ENCODE assay signal across 9 cellular contexts in the genomic region with DNA sequence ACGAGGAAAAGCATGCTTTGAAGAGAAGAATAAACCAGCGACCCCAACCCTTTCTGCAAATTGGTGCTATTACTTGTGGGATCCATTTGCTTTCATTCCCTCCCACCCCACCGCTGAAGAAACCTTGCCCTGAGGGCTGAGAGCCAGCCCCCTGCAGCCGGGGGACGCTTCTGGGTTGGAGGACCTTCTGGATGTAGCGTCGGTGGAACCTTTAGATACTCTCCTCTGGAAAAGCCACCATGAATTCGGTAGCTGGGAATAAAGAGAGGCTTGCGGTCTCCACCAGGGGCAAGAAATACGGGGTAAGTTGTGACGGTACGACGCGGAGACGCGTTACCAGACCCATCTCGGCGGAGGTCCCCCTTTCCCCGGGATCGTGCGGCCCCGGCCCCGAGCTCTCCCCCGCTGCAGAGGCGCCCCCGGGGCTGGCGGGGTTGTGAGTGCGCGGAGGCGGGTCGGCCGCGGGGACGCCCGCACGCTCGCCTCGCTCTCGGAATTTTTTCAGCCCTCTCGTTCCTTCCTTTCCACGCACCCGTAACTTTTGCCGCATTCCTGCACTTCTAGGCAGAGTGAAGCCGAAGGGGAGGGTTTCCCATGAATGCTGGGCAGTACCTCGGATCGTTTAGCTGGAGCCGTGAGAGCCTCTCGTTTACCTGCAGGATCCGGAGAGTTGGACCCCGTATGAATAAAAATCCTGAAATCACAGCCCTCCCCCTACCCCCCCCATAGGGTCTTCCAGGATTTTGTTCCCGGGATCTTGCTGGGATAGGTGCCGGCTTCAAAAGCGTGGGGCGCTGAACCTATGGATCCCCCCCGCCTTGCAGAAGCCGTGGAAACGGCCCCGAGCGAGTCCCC. TPM values are rescaled to one million over a fixed set of nuclear protein-coding genes. Genes with fewer than 3 reads are reported as not detected.
A peak's percentile ranks its signal among the peaks of the same experiment; 100 is the strongest.
DNase-seq lines count a peak whose midpoint lies in the region; ATAC-seq, FAIRE-seq and TF ChIP-seq lines count a peak whose summit lies in the region.
"Had no signal": no experiment of that assay in that cellular context is flagged by ENCODE, and none has a peak within 500 bp of the region (broad histone marks: within the 10 kb centered on the region; RNA-seq: fewer than 3 reads in every experiment).

No MANE protein-coding gene starts in this region.

- H3K4me2 ChIP-seq in K562 (ENCODE audit: insufficient read depth, low read length): peak overlapping the region; percentile 51

- ATAC-seq in Right ventricle myocardium superior (ENCODE audit: poor library complexity) (peak; percentile 7), Right ventricle myocardium inferior (no peak), K562 (peak; percentile 1; the same call in 1 of the 3 replicates), GM18907 (IDR thresholded peaks at IDR 0.05; ENCODE audit: unreplicated experiment) (no peak), GM18519 (IDR thresholded peaks at IDR 0.05; ENCODE audit: low FRiP score, unreplicated experiment) (no peak)

- POLR2A ChIA-PET in K562 (lab: Yijun Ruan, JAX): interaction anchor here (0.7 to 1.0 kb wide), 3 partner anchors 13 to 832 kb away, joined by 3 read pairs; no protein-coding TSS in a partner anchor

- peaks cover 6% of the 10 kb centered on the region; the same call in 1 of the 2 replicates for H4K20me1 ChIP-seq in K562 (replicated peaks; ENCODE audit: control insufficient read depth, insufficient read depth, low read length)

- in situ Hi-C loops in K562 (cut with MboI): loop anchor here (5.0 to 10.0 kb wide), 3 partner anchors 847 to 1329 kb away; no protein-coding TSS in a partner anchor

- DNase-seq in Right ventricle myocardium superior: no peak
- no peak for DNase-seq in Right ventricle myocardium inferior (ENCODE audit: missing footprints)
- peak; percentile 65 for DNase-seq in NCI-H748 (lab: John Stamatoyannopoulos, UW; ENCODE audit: unreplicated experiment)
- peak; percentile 24 to 46 (median 32) for DNase-seq in K562 (ENCODE audit: extremely low read depth in 1 of 4, low spot score in 3 of 4)
- DNase-seq in kidney epithelial cell (ENCODE audit: low read depth): no peak

- TF ChIP-seq POLR2A in K562 (conservative IDR thresholded peaks at IDR 0.05): no peak

- WGBS in K562 (ENCODE audit: insufficient coverage, low coverage, missing lambda C conversion rate): 4% methylated on average over 36 of the region's 59 CpGs

- H3K4me3 ChIP-seq in K562 (0 out of 2 replicates have a peak overlapping the region, but pooled peaks have one; percentile 35), kidney epithelial cell (ENCODE audit: low read depth, low read length) (peak overlapping the region; percentile 91), stomach smooth muscle (ENCODE audit: low read length in 2 of 2) (peak overlapping the region; percentile 73 to 78)

- H3K4me1 ChIP-seq in K562 (replicated peaks in 1 of 2; ENCODE audit: control insufficient read depth in 2 of 2, insufficient read depth in 2 of 2, low read length in 2 of 2) (peaks cover 12 to 42% of the 10 kb centered on the region in 2 experiments), stomach smooth muscle (ENCODE audit: control insufficient read depth, insufficient read depth, low read length) (peaks cover 40% of the 10 kb centered on the region)

- H3K9ac ChIP-seq in K562 (ENCODE audit: insufficient read depth in 1 of 2, low read depth in 2 of 2, low read length in 2 of 2): peak overlapping the region in 1 of 2 experiments; percentile 80; a peak in 2 of 4 replicates
- H3K9ac ChIP-seq in stomach smooth muscle (ENCODE audit: low read length in 2 of 2): peak overlapping the region in 1 of 2 donors; percentile 33

- no peak for TF ChIP-seq RAD21 in K562 (CRISPR knock-in tag; conservative IDR thresholded peaks at IDR 0.05 in 1 of 2, IDR thresholded peaks at IDR 0.05 in 1 of 2)

- H3K27ac ChIP-seq in K562 (ENCODE audit: extremely low read depth, low read depth, low read length) (no peak overlapping the region), stomach smooth muscle (ENCODE audit: low read length) (no peak overlapping the region)

- no peak for FAIRE-seq in K562 (lab: Jason Lieb, UNC)
- FAIRE-seq: endometrium had no signal

- CTCF ChIA-PET in K562 (lab: Yijun Ruan, JAX; ENCODE audit: low intra/inter-chr PET ratio): interaction anchor here (0.6 to 0.7 kb wide), 2 partner anchors 225 to 1956 kb away, joined by 3 to 4 read pairs; no protein-coding TSS in a partner anchor

- TF ChIP-seq EP300 in K562 (IDR thresholded peaks at IDR 0.05; ENCODE audit: low read length): no peak

- H3K9me3 ChIP-seq in K562 (replicated peaks; ENCODE audit: control insufficient read depth, insufficient read depth, low read depth, low read length) (no peaks in the 10 kb centered on the region), stomach smooth muscle (ENCODE audit: control insufficient read depth in 2 of 2, low read length in 2 of 2) (no peaks in the 10 kb centered on the region)

- BruUV-seq in K562 (replicated peaks; lab: Mats Ljungman, UMichigan): no TSS peak

- peak overlapping the region; percentile 66 for H2AFZ ChIP-seq in K562 (ENCODE audit: low read depth, low read length)

- H3K36me3 ChIP-seq in K562 (ENCODE audit: control insufficient read depth, insufficient read depth, low read length) (no peaks in the 10 kb centered on the region), kidney epithelial cell (ENCODE audit: control insufficient read depth, insufficient read depth, low read length) (no peaks in the 10 kb centered on the region), stomach smooth muscle (ENCODE audit: control insufficient read depth in 2 of 2, insufficient read depth in 2 of 2, low read length in 2 of 2) (no peaks in the 10 kb centered on the region)

- no peaks in the 10 kb centered on the region for H3K9me1 ChIP-seq in K562 (ENCODE audit: control insufficient read depth, insufficient read depth, low read length)

- intact Hi-C loops in Right ventricle myocardium superior (cut with DNase I): loop anchor here (10.0 kb wide), 2 partner anchors 219 to 1339 kb away; no protein-coding TSS in a partner anchor
- intact Hi-C loops in Right ventricle myocardium inferior (cut with DNase I): loop anchor here (1.0 to 10.0 kb wide), 3 partner anchors 225 to 846 kb away; no protein-coding TSS in a partner anchor
- intact Hi-C loops in K562 (cut with micrococcal nuclease): loop anchor here (10.0 kb wide), 5 partner anchors 519 to 1599 kb away; no protein-coding TSS in a partner anchor

- H3K27me3 ChIP-seq in K562 (ENCODE audit: control insufficient read depth in 2 of 2, insufficient read depth in 2 of 2, low read length in 2 of 2): peaks cover 34 to 60% of the 10 kb centered on the region in 2 experiments
- no peaks in the 10 kb centered on the region for H3K27me3 ChIP-seq in kidney epithelial cell (ENCODE audit: control insufficient read depth, insufficient read depth, low read length)
- peaks cover 16 to 42% of the 10 kb centered on the region in 2 donors for H3K27me3 ChIP-seq in stomach smooth muscle (ENCODE audit: control insufficient read depth in 1 of 2, insufficient read depth in 2 of 2, low read length in 2 of 2)

- H3K79me2 ChIP-seq in K562 (ENCODE audit: control insufficient read depth, insufficient read depth, low read length): no peaks in the 10 kb centered on the region

- TF ChIP-seq CTCF in K562 (IDR thresholded peaks at IDR 0.05 in 2 of 3, conservative IDR thresholded peaks at IDR 0.05 in 1 of 3; ENCODE audit: insufficient read depth in 2 of 3, low read depth in 1 of 3, low read length in 3 of 3) (no peak), kidney epithelial cell (IDR thresholded peaks at IDR 0.05; ENCODE audit: insufficient read depth, low read length, poor library complexity, severe bottlenecking) (peak; percentile 1)

TF ChIP-seq in K562, 482 proteins besides CTCF, POLR2A, EP300 and RAD21 (continues in another document):
- TF ChIP-seq EZH2 (IDR thresholded peaks at IDR 0.05; ENCODE audit: borderline replicate concordance, low read depth, low read length): peak; percentile 91; the same call in 1 of the 2 replicates
- peak; percentile 71 for TF ChIP-seq CBX8 (IDR thresholded peaks at IDR 0.05; ENCODE audit: borderline replicate concordance, extremely low read depth, low read depth, low read length, poor library complexity, severe bottlenecking)
- TF ChIP-seq, protein P1, sequence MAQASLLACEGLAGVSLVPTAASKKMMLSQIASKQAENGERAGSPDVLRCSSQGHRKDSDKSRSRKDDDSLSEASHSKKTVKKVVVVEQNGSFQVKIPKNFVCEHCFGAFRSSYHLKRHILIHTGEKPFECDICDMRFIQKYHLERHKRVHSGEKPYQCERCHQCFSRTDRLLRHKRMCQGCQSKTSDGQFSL (CRISPR knock-in tag; IDR thresholded peaks at IDR 0.05): no peak
- TF ChIP-seq, protein P1 (tag; IDR thresholded peaks at IDR 0.05): peak in 1 of 2 experiments; percentile 52; a peak in 1 of 4 replicates
- no peak for TF ChIP-seq SPI1 (IDR thresholded peaks at IDR 0.05; ENCODE audit: borderline replicate concordance, low read depth, low read length)
- no peak for TF ChIP-seq CCNT2 (IDR thresholded peaks at IDR 0.05; ENCODE audit: borderline replicate concordance, extremely low read depth, insufficient read length, low read depth, low read length)
- no peak for TF ChIP-seq ESRRA (IDR thresholded peaks at IDR 0.05; ENCODE audit: borderline replicate concordance, low read depth)

RNA-seq across cellular contexts. Expression of a gene that starts 0.6 kb away (rescaled TPM):
- total RNA-seq in Right ventricle myocardium superior: 2.4 TPM
- total RNA-seq in Right ventricle myocardium inferior: 3.8 TPM
- not detected in 2 replicates for total RNA-seq in K562 (2011; cell fraction: chromatin; rRNA removed; ENCODE audit: low replicate concordance)
- not detected in 2 replicates for total RNA-seq in K562 (2011; cell fraction: nucleolus; rRNA removed)
- not detected in 2 replicates for total RNA-seq in K562 (2011; cell fraction: nucleoplasm; rRNA removed)
- total RNA-seq in K562 (2014; rRNA removed): not detected in 2 replicates
- not detected in 2 replicates for total RNA-seq in K562 (2014; rRNA removed; fragmentation: Illumina TruSeq; extraction: Trizol)
- total RNA-seq in K562 (2015; rRNA removed; fragmentation: Illumina TruSeq; extraction: Trizol): not detected in 2 replicates
- 0.02 and 0.07 TPM in 2 replicates for total RNA-seq in K562 (2021)
- polyA plus RNA-seq in K562 (2011; rRNA removed): not detected in 2 replicates
- under 0.01 TPM in 1 of 2 replicates, not detected in the other for polyA plus RNA-seq in K562 (2011; cell fraction: cytosol; rRNA removed)
- polyA plus RNA-seq in K562 (2011; cell fraction: nucleus; rRNA removed): 0.01 and 0.03 TPM in 2 replicates
- 0.18 and 0.36 TPM in 2 replicates for polyA plus RNA-seq in K562 (2012)
- polyA plus RNA-seq in K562 (2014; fragmentation: Illumina TruSeq; extraction: Trizol): not detected in 2 replicates
- polyA plus RNA-seq in K562 (2014; fragmentation: Nextera tagmentation; extraction: Ambion mirVana): under 1 TPM; 0.03 to 0.08 TPM
- polyA plus RNA-seq in K562 (2014; rRNA removed): not detected in 2 replicates
- polyA minus RNA-seq in K562 (2011; rRNA and poly(A)+ RNA removed): not detected in 2 replicates
- not detected in 2 replicates for polyA minus RNA-seq in K562 (2011; cell fraction: cytosol; rRNA and poly(A)+ RNA removed)
- 0.13 TPM in 1 of 2 replicates, not detected in the other for polyA minus RNA-seq in K562 (2011; cell fraction: nucleus; rRNA and poly(A)+ RNA removed)
- 14.6 and 19.6 TPM in 2 replicates for total RNA-seq in kidney epithelial cell

Comparison
In these comparisons a context has a peak if more than half of its experiments do, and no peak if none do; other contexts are left out.
1. ATAC-seq: peak in Right ventricle myocardium superior (single experiment) and K562 (single experiment); none in Right ventricle myocardium inferior (single experiment), GM18907 (single experiment) and GM18519 (single experiment).
2. DNase-seq: peak in NCI-H748 (single experiment) and K562 (4 of 4); none in Right ventricle myocardium superior (single experiment), Right ventricle myocardium inferior (single experiment) and kidney epithelial cell (single experiment).
3. H3K4me3 ChIP-seq: peak in every context shown above with its lines; median percentile 91 in kidney epithelial cell; 76 in stomach smooth muscle; 35 in K562.